25 cellular contexts compared by ENCODE assay signal in the genomic region with DNA sequence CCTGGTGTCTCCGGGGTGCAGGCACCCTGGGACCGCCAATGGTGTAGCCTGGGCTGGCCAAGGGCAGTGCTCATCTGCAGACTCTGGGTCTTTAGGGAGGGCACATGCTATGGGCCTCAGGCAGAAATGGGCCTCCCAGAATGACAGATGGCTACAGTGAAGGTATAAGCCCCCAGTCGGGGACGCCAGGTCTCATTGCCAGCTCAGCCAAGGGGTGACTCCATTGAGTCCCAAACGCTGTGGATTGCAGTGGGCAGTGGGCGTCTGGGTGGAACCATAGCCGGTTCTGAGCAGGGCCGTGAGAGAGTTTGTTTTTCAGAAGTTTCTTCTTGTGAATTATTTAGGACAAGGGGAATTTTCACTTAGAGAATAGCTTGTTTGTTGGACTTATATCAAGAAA.
DNase-seq lines count a peak whose midpoint lies in the region; ATAC-seq and TF ChIP-seq lines count a peak whose summit lies in the region.
"Had no signal": no experiment of that assay in that cellular context is flagged by ENCODE, and none has a peak within 500 bp of the region (broad histone marks: within the 10 kb centered on the region; RNA-seq: fewer than 3 reads in every experiment).

No MANE protein-coding gene starts in this region.

- H3K9me3 Mint-ChIP-seq in WTC11, result peaks cover 3% of the 10 kb centered on the region; the same call in 1 of the 2 replicates
- H3K9me3 Mint-ChIP-seq: CD4-positive, alpha-beta memory T cell; CD4-positive, CD25-positive, alpha-beta regulatory T cell; CD8-positive, alpha-beta memory T cell had no signal

- no peaks in the 10 kb centered on the region for H3K4me1 ChIP-seq in GM23248 (ENCODE audit: insufficient read depth)
- H3K4me1 ChIP-seq: BE2C, BLaER1 had no signal

- POLR2A ChIA-PET in WTC11 (lab: Charles Lee), result no interaction called here

- no peaks in the 10 kb centered on the region for H3K36me3 ChIP-seq in GM23248 (ENCODE audit: low read depth)
- H3K36me3 ChIP-seq: BE2C, BLaER1 had no signal

- no peaks in the 10 kb centered on the region for H3K79me2 ChIP-seq in GM23248 (ENCODE audit: insufficient read depth)

- no peaks in the 10 kb centered on the region for H3K9me2 ChIP-seq in GM23248 (ENCODE audit: insufficient read depth)

- WGBS in GM23248 (ENCODE audit: low coverage in 1 of 2, low lambda C conversion rate in 2 of 2, missing lambda C conversion rate in 2 of 2), 2 experiments, result 78 to 81% methylated on average over 8 of the region's 8 CpGs

- H3K27ac Mint-ChIP-seq in WTC11, result no peak overlapping the region
- H3K27ac Mint-ChIP-seq: CD4-positive, alpha-beta memory T cell; CD4-positive, CD25-positive, alpha-beta regulatory T cell; CD8-positive, alpha-beta memory T cell had no signal

- no peaks in the 10 kb centered on the region for H4K20me1 ChIP-seq in GM23248 (ENCODE audit: insufficient read depth)
- H4K20me1 ChIP-seq: BLaER1 had no signal

- H3K9ac ChIP-seq in GM23248, result no peak overlapping the region
- H3K9ac ChIP-seq: BLaER1 had no signal

- no peaks in the 10 kb centered on the region for H3K9me3 ChIP-seq in GM23248 (ENCODE audit: low read depth)
- H3K9me3 ChIP-seq: BE2C, BLaER1 had no signal

- H2AFZ ChIP-seq in GM23248, result no peak overlapping the region

- H3K36me3 Mint-ChIP-seq in WTC11, result peaks cover 2% of the 10 kb centered on the region; the same call in 1 of the 2 replicates
- H3K36me3 Mint-ChIP-seq: CD14-positive monocyte; CD4-positive, alpha-beta memory T cell; CD4-positive, CD25-positive, alpha-beta regulatory T cell; CD8-positive, alpha-beta memory T cell had no signal

- intact Hi-C loops in Right ventricle myocardium superior (cut with DNase I) (no loop called here), cardiac septum (cut with DNase I) (no loop called here), posterior vena cava (cut with DNase I) (no loop called here)

- ATAC-seq in Right ventricle myocardium superior (ENCODE audit: poor library complexity) (no peak), WTC11 (no peak), GM21717 (IDR thresholded peaks at IDR 0.05; ENCODE audit: unreplicated experiment) (no peak), HG03039 (IDR thresholded peaks at IDR 0.05; ENCODE audit: unreplicated experiment) (no peak)
- ATAC-seq: GM12878 had no signal

- H3K4me2 ChIP-seq in GM23248 (ENCODE audit: unreplicated experiment), result no peak overlapping the region
- H3K4me2 ChIP-seq: BLaER1 had no signal

- no peak for TF ChIP-seq CTCF in WTC11 (IDR thresholded peaks at IDR 0.05)

- H3K27me3 Mint-ChIP-seq in WTC11 (ENCODE audit: low read depth), result no peaks in the 10 kb centered on the region; the same call in 1 of the 2 replicates
- H3K27me3 Mint-ChIP-seq: CD4-positive, CD25-positive, alpha-beta regulatory T cell had no signal

- H3K27ac ChIP-seq in GM23248, result no peak overlapping the region
- H3K27ac ChIP-seq: BLaER1 had no signal

- no peak overlapping the region for H3K4me3 ChIP-seq in GM23248
- H3K4me3 ChIP-seq: BLaER1, GM12878 had no signal

- in situ Hi-C loops in GM23248 (cut with MboI), result no loop called here

- H3K4me1 Mint-ChIP-seq in WTC11, result peaks cover 11% of the 10 kb centered on the region
- H3K4me1 Mint-ChIP-seq: CD14-positive monocyte; CD4-positive, alpha-beta memory T cell; CD4-positive, CD25-positive, alpha-beta regulatory T cell; CD8-positive, alpha-beta memory T cell had no signal

- CTCF ChIA-PET in WTC11 (lab: Charles Lee), result no interaction called here

- no peak overlapping the region for H3K4me3 Mint-ChIP-seq in WTC11
- H3K4me3 Mint-ChIP-seq: CD14-positive monocyte; CD4-positive, alpha-beta memory T cell; CD4-positive, CD25-positive, alpha-beta regulatory T cell; CD8-positive, alpha-beta memory T cell had no signal

- H3K27me3 ChIP-seq in GM23248 (replicated peaks; ENCODE audit: insufficient read depth), result peaks cover 15% of the 10 kb centered on the region; the same call in 1 of the 2 replicates
- H3K27me3 ChIP-seq: BE2C, BLaER1 had no signal

- DNase-seq in Right ventricle myocardium superior, result peak; percentile 36
- no peak for DNase-seq in cardiac septum (ENCODE audit: low spot score)
- peak; percentile 6 for DNase-seq in WTC11 (ENCODE audit: low spot score)
- peak; percentile 61 for DNase-seq in posterior vena cava (ENCODE audit: low spot score)
- DNase-seq in GM23248, result no peak
- DNase-seq: 8988T; ACHN; BE2C; C1 segment of cervical spinal cord; CD4-positive, alpha-beta memory T cell; CD4-positive, CD25-positive, alpha-beta regulatory T cell; COR-L47; DMS 273 treated with DMSO at 0.1 percent for 48 hours; DMS153; DMS53; DMS79; DND-41; EL; GDM1 had no signal

- no peaks in the 10 kb centered on the region for H3F3A ChIP-seq in GM23248 (ENCODE audit: insufficient read depth)

TF ChIP-seq in WTC11, 78 proteins besides CTCF, POLR2A, EP300 and RAD21 (continues in another document):
- TF ChIP-seq, protein P1, sequence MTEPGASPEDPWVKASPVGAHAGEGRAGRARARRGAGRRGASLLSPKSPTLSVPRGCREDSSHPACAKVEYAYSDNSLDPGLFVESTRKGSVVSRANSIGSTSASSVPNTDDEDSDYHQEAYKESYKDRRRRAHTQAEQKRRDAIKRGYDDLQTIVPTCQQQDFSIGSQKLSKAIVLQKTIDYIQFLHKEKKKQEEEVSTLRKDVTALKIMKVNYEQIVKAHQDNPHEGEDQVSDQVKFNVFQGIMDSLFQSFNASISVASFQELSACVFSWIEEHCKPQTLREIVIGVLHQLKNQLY (CRISPR knock-in tag; IDR thresholded peaks at IDR 0.05), result no peak
- TF ChIP-seq ZNF219 (CRISPR knock-in tag; IDR thresholded peaks at IDR 0.05; ENCODE audit: borderline replicate concordance) (no peak), ZNF138 (CRISPR knock-in tag; conservative IDR thresholded peaks at IDR 0.05) (no peak), GTF2I (CRISPR knock-in tag; conservative IDR thresholded peaks at IDR 0.05) (no peak), PRRX2 (CRISPR knock-in tag; IDR thresholded peaks at IDR 0.05) (no peak), HMGXB4 (CRISPR knock-in tag; IDR thresholded peaks at IDR 0.05) (no peak), FOXJ3 (CRISPR knock-in tag; IDR thresholded peaks at IDR 0.05; ENCODE audit: borderline replicate concordance) (no peak), ZBTB43 (CRISPR knock-in tag; IDR thresholded peaks at IDR 0.05) (no peak), ZNF396 (CRISPR knock-in tag; IDR thresholded peaks at IDR 0.05; ENCODE audit: borderline replicate concordance) (no peak), ELF4 (CRISPR knock-in tag; IDR thresholded peaks at IDR 0.05; ENCODE audit: low read depth) (no peak), RORB (CRISPR knock-in tag; IDR thresholded peaks at IDR 0.05) (no peak)
- TF ChIP-seq, protein P2, sequence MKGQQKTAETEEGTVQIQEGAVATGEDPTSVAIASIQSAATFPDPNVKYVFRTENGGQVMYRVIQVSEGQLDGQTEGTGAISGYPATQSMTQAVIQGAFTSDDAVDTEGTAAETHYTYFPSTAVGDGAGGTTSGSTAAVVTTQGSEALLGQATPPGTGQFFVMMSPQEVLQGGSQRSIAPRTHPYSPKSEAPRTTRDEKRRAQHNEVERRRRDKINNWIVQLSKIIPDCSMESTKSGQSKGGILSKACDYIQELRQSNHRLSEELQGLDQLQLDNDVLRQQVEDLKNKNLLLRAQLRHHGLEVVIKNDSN (CRISPR knock-in tag; IDR thresholded peaks at IDR 0.05), result no peak
- TF ChIP-seq, protein P3, sequence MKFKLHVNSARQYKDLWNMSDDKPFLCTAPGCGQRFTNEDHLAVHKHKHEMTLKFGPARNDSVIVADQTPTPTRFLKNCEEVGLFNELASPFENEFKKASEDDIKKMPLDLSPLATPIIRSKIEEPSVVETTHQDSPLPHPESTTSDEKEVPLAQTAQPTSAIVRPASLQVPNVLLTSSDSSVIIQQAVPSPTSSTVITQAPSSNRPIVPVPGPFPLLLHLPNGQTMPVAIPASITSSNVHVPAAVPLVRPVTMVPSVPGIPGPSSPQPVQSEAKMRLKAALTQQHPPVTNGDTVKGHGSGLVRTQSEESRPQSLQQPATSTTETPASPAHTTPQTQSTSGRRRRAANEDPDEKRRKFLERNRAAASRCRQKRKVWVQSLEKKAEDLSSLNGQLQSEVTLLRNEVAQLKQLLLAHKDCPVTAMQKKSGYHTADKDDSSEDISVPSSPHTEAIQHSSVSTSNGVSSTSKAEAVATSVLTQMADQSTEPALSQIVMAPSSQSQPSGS (CRISPR knock-in tag; IDR thresholded peaks at IDR 0.05; ENCODE audit: borderline replicate concordance, low read depth), result no peak
- TF ChIP-seq, protein P4, sequence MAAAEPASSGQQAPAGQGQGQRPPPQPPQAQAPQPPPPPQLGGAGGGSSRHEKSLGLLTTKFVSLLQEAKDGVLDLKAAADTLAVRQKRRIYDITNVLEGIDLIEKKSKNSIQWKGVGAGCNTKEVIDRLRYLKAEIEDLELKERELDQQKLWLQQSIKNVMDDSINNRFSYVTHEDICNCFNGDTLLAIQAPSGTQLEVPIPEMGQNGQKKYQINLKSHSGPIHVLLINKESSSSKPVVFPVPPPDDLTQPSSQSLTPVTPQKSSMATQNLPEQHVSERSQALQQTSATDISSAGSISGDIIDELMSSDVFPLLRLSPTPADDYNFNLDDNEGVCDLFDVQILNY (CRISPR knock-in tag; IDR thresholded peaks at IDR 0.05), result no peak

Comparison
In these comparisons a context has a peak if more than half of its experiments do, and no peak if none do; other contexts are left out.
1. DNase-seq: peak in Right ventricle myocardium superior (single experiment), WTC11 (single experiment) and posterior vena cava (single experiment); none in cardiac septum (single experiment) and GM23248 (single experiment).